8 cellular contexts compared by ENCODE assay signal in the genomic region with DNA sequence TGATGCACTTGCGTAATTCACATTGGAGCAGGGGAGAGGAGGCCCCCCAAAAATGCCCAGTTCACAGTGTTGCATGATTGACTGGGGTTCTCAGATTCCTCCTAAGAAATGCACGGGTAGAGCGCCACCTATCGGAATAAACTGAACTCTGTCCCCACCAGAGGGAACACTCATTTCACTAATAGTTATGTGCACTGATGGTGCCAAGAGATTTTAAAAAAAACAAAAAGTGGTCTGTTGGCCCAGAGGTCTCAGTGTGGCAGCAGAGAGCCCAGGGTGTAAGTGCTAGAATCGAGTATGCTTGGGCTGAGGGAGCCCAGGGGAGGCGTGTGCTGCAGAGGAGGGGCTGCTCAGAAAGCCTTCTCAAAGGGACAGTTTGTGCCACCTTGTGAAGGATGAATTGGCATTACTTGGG.
DNase-seq lines count a peak whose midpoint lies in the region; ATAC-seq, FAIRE-seq and TF ChIP-seq lines count a peak whose summit lies in the region.

No MANE protein-coding gene starts in this region.

- DNase-seq in DMS53 (lab: John Stamatoyannopoulos, UW) (peak; percentile 71), HTR-8/SVneo (ENCODE audit: insufficient read length, low spot score) (peak; percentile 61), SHP77 (lab: John Stamatoyannopoulos, UW) (peak; percentile 11), glomerular visceral epithelial cell (ENCODE audit: extremely low spot score) (peak; percentile 61), retina (peak; percentile 64), H54 (ENCODE audit: insufficient read length, low spot score) (no peak)
- DNase-seq in activated naive CD4-positive, alpha-beta T cell treated with Interleukin-2 at 50 U/mL for 16 hours: peak; percentile 60

- FAIRE-seq in HTR-8/SVneo (lab: Jason Lieb, UNC): no peak
- FAIRE-seq in H54 (lab: Jason Lieb, UNC): no peak

- no peak for ATAC-seq in HG03565 (IDR thresholded peaks at IDR 0.05; ENCODE audit: unreplicated experiment)

- no peak for TF ChIP-seq POLR2A in H54 (IDR thresholded peaks at IDR 0.05; ENCODE audit: low read depth, low read length)
